22 cellular contexts compared by ENCODE assay signal in the genomic region with DNA sequence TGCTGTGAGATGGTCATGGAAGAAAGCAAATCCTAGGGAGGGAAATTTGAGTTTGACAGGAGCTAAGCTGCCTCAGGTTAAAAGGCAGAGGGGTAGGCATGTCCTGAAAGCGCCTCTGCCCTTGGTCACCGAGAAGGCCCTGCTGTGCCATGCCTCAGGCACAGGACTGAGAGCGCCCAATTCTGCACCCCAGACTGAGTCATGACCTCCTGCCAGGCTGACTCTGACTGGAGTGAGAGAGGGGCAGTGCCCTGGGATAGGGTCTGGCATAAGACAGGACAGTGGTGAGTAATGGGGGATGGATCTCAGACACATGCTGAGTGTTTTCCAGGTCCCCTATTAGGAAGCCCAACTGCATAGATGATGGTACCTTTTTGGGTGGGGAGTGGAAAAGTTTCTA.
"Had no signal": no experiment of that assay in that cellular context is flagged by ENCODE, and none has a peak within 500 bp of the region (broad histone marks: within the 10 kb centered on the region; RNA-seq: fewer than 3 reads in every experiment).

No MANE protein-coding gene starts in this region.

- H3K27me3 ChIP-seq: dorsolateral prefrontal cortex, neural progenitor cell, right atrium auricular region, stomach, tibial artery had no signal

- H3K4me3 Mint-ChIP-seq: immature natural killer cell; mesothelial cell of epicardium; natural killer cell treated with Interleukin-12 subunit alpha and Interleukin-12 subunit beta and Interleukin-15 and Interleukin-18, amount 100 ng/mL, for 72 hours; neural progenitor cell; type B pancreatic cell had no signal

- H3K36me3 ChIP-seq: neural progenitor cell, prostate gland, right atrium auricular region, stomach, tibial artery had no signal

- H3K4me1 Mint-ChIP-seq: immature natural killer cell, mesothelial cell of epicardium, naive B cell, neural progenitor cell had no signal

- H2AFZ ChIP-seq: neural progenitor cell had no signal

- H3K27ac ChIP-seq: dorsolateral prefrontal cortex, neural progenitor cell, prostate gland, right atrium auricular region, stomach, tibial artery had no signal

- H3K36me3 Mint-ChIP-seq: immature natural killer cell, mesothelial cell of epicardium, type B pancreatic cell had no signal

- H3K4me1 ChIP-seq: neural progenitor cell, prostate gland, right atrium auricular region, stomach, tibial artery had no signal

- H3K9ac ChIP-seq: neural progenitor cell had no signal

- H3K9me3 Mint-ChIP-seq: type B pancreatic cell had no signal

- H3K4me3 ChIP-seq: dorsolateral prefrontal cortex, mucosa of descending colon, neural progenitor cell, prostate gland, right atrium auricular region, smooth muscle cell, stomach, tibial artery had no signal

- ATAC-seq: left lobe of liver; mucosa of descending colon; natural killer cell treated with Interleukin-12 subunit alpha and Interleukin-12 subunit beta and Interleukin-15 and Interleukin-18, amount 100 ng/mL, for 72 hours; sciatic nerve had no signal

- H3K27ac Mint-ChIP-seq: immature natural killer cell; mesothelial cell of epicardium; naive B cell; natural killer cell treated with Interleukin-12 subunit alpha and Interleukin-12 subunit beta and Interleukin-15 and Interleukin-18, amount 100 ng/mL, for 72 hours; neural progenitor cell; type B pancreatic cell had no signal

- DNase-seq: dorsolateral prefrontal cortex; effector CD4-positive, alpha-beta T cell; immature natural killer cell; mesenchymal stem cell; naive B cell; stimulated activated CD4-positive, alpha-beta T cell treated with anti-CD3 and anti-CD28 coated beads, Interleukin-12 subunit alpha, Interleukin-12 subunit beta, amount 100 ng/mL, for 4 hours; stimulated activated CD4-positive, alpha-beta T cell treated with anti-CD3 and anti-CD28 coated beads, Interleukin-1b, Interleukin-23, amount 100 ng/mL, for 48 hours; stimulated activated CD4-positive, alpha-beta T cell treated with anti-CD3 and anti-CD28 coated beads, Interleukin-4, amount 100 ng/mL, for 1 hour; stimulated activated CD8-positive, alpha-beta memory T cell treated with anti-CD3 and anti-CD28 coated beads, Interleukin-4, amount 100 ng/mL, for 48 hours; stimulated activated naive CD4-positive, alpha-beta T cell treated with Interleukin-2 at 50 U/mL for 16 hours; stomach had no signal

- H3K4me2 ChIP-seq: neural progenitor cell, smooth muscle cell had no signal

- H3K9me3 ChIP-seq: mucosa of descending colon, prostate gland had no signal
